ENCODE assay signal across 8 cellular contexts in the genomic region with DNA sequence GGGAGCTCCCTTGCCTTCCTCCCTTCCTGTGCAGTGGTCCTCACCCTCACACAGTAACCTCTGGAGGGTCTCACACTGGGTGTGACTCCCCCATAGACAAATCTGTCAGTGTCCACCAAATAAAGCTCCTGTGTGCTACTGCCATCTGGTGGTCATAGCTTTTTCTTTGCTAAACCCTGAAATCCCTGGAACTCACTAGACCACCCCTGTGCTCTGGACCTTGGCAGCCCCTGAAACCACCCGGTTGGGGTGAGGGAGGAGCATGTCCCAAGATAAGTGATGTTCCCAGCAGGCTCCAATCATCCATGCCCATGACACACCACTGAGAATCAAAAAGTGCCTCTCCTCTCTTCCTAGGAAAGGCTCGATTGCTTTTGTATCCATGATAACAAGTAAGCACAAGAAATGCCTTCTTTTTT. TPM values are rescaled to one million over a fixed set of nuclear protein-coding genes. Genes with fewer than 3 reads are reported as not detected.
DNase-seq lines count a peak whose midpoint lies in the region; ATAC-seq and TF ChIP-seq lines count a peak whose summit lies in the region.

No MANE protein-coding gene starts in this region.

- ATAC-seq in omental fat pad (ENCODE audit: low FRiP score): peak; percentile 75
- no peak for ATAC-seq in HG02884 (IDR thresholded peaks at IDR 0.05; ENCODE audit: unreplicated experiment)
- no peak for ATAC-seq in GM18907 (IDR thresholded peaks at IDR 0.05; ENCODE audit: unreplicated experiment)

- H3K4me3 ChIP-seq in CD4-positive, alpha-beta memory T cell (ENCODE audit: low read length in 2 of 2): no peak overlapping the region

- H3K4me1 ChIP-seq in CD4-positive, alpha-beta memory T cell (ENCODE audit: insufficient read depth, low read length): no peaks in the 10 kb centered on the region

- no peaks in the 10 kb centered on the region for H3K36me3 Mint-ChIP-seq in CD4-positive, alpha-beta memory T cell
- H3K36me3 Mint-ChIP-seq in HFFc6 (ENCODE audit: low read depth): peaks cover 4% of the 10 kb centered on the region; the same call in 1 of the 2 replicates
- no peaks in the 10 kb centered on the region for H3K36me3 Mint-ChIP-seq in activated T-helper 2 cell treated with anti-CD3 and anti-CD28 coated beads, Interferon-gamma antibody, Interleukin-2, Interleukin-4, amounts not matched to agents 10 μg/mL and 5 μg/mL and 100 μg/mL, durations not matched to agents 14 hours and 24 hours and 36 hours (ENCODE audit: low read depth)

- H3K9me3 Mint-ChIP-seq in CD4-positive, alpha-beta memory T cell: no peaks in the 10 kb centered on the region
- no peaks in the 10 kb centered on the region for H3K9me3 Mint-ChIP-seq in HFFc6
- no peaks in the 10 kb centered on the region for H3K9me3 Mint-ChIP-seq in activated T-helper 2 cell treated with anti-CD3 and anti-CD28 coated beads, Interferon-gamma antibody, Interleukin-2, Interleukin-4, amounts not matched to agents 10 μg/mL and 5 μg/mL and 100 μg/mL, durations not matched to agents 14 hours and 24 hours and 36 hours

- intact Hi-C loops in CD4-positive, alpha-beta memory T cell (cut with micrococcal nuclease): loop anchor here (1.0 kb wide), 4 partner anchors 47 to 196 kb away; partner anchors contain the start of gene CA11
- intact Hi-C loops in activated T-helper 2 cell treated with anti-CD3 and anti-CD28 coated beads, Interferon-gamma antibody, Interleukin-2, Interleukin-4, amounts not matched to agents 10 μg/mL and 5 μg/mL and 100 μg/mL, durations not matched to agents 14 hours and 24 hours and 36 hours (cut with micrococcal nuclease): loop anchor here (1.0 to 2.0 kb wide), 2 partner anchors 54 to 196 kb away; partner anchors contain the start of gene CA11

- CTCF ChIA-PET in CD4-positive, alpha-beta memory T cell (lab: Charles Lee; ENCODE audit: partially characterized antibody): interaction anchor here (0.5 to 6.7 kb wide), 43 partner anchors 9 to 488 kb away, joined by 3 to 140 read pairs (median 4); partner anchors contain the start of genes BCAT2, CA11, DHDH and NUCB1

- no peak overlapping the region for H3K27ac Mint-ChIP-seq in CD4-positive, alpha-beta memory T cell
- peak overlapping the region; percentile 8; the same call in 1 of the 2 replicates for H3K27ac Mint-ChIP-seq in HFFc6
- H3K27ac Mint-ChIP-seq in activated T-helper 2 cell treated with anti-CD3 and anti-CD28 coated beads, Interferon-gamma antibody, Interleukin-2, Interleukin-4, amounts not matched to agents 10 μg/mL and 5 μg/mL and 100 μg/mL, durations not matched to agents 14 hours and 24 hours and 36 hours: no peak overlapping the region

- H3K9me3 ChIP-seq in CD4-positive, alpha-beta memory T cell (ENCODE audit: control insufficient read depth in 1 of 2, low read length in 2 of 2): no peaks in the 10 kb centered on the region

- H3K36me3 ChIP-seq in CD4-positive, alpha-beta memory T cell (ENCODE audit: insufficient read depth, low read length): no peaks in the 10 kb centered on the region

- TF ChIP-seq CTCF in HFFc6 (IDR thresholded peaks at IDR 0.05): peak; percentile 93
- peak in 1 of 3 donors; percentile 85 for TF ChIP-seq CTCF in omental fat pad (IDR thresholded peaks at IDR 0.05)

- H3K27me3 ChIP-seq in CD4-positive, alpha-beta memory T cell (ENCODE audit: insufficient read depth, low read length): no peaks in the 10 kb centered on the region

- H3K4me3 Mint-ChIP-seq in CD4-positive, alpha-beta memory T cell: peak overlapping the region in 1 of 8 donors; percentile 33
- no peak overlapping the region for H3K4me3 Mint-ChIP-seq in HFFc6
- no peak overlapping the region for H3K4me3 Mint-ChIP-seq in activated T-helper 2 cell treated with anti-CD3 and anti-CD28 coated beads, Interferon-gamma antibody, Interleukin-2, Interleukin-4, amounts not matched to agents 10 μg/mL and 5 μg/mL and 100 μg/mL, durations not matched to agents 14 hours and 24 hours and 36 hours (ENCODE audit: low read depth)

- H3K27me3 Mint-ChIP-seq in CD4-positive, alpha-beta memory T cell: no peaks in the 10 kb centered on the region
- H3K27me3 Mint-ChIP-seq in HFFc6 (ENCODE audit: insufficient read depth): peaks cover 2% of the 10 kb centered on the region; the same call in 1 of the 2 replicates
- peaks cover under 1% of the 10 kb centered on the region for H3K27me3 Mint-ChIP-seq in activated T-helper 2 cell treated with anti-CD3 and anti-CD28 coated beads, Interferon-gamma antibody, Interleukin-2, Interleukin-4, amounts not matched to agents 10 μg/mL and 5 μg/mL and 100 μg/mL, durations not matched to agents 14 hours and 24 hours and 36 hours (ENCODE audit: low read depth)

- peak; percentile 42 to 60 (median 55) for DNase-seq in CD4-positive, alpha-beta memory T cell
- DNase-seq in HFFc6: peak; percentile 47
- peak; percentile 29 for DNase-seq in NOMO-1 treated with DMSO at 0.1 percent for 48 hours (lab: John Stamatoyannopoulos, UW; ENCODE audit: unreplicated experiment)
- DNase-seq in activated T-helper 2 cell treated with anti-CD3 and anti-CD28 coated beads, Interferon-gamma antibody, Interleukin-2, Interleukin-4, amounts not matched to agents 10 μg/mL and 5 μg/mL and 100 μg/mL, durations not matched to agents 14 hours and 24 hours and 36 hours (ENCODE audit: low spot score): peak; percentile 24
- peak; percentile 50 for DNase-seq in foreskin melanocyte
- DNase-seq in omental fat pad (ENCODE audit: low spot score): no peak

- peaks cover 0 to 4% (median 2%) of the 10 kb centered on the region in 4 donors for H3K4me1 Mint-ChIP-seq in CD4-positive, alpha-beta memory T cell
- H3K4me1 Mint-ChIP-seq in HFFc6 (ENCODE audit: low read depth): no peaks in the 10 kb centered on the region
- H3K4me1 Mint-ChIP-seq in activated T-helper 2 cell treated with anti-CD3 and anti-CD28 coated beads, Interferon-gamma antibody, Interleukin-2, Interleukin-4, amounts not matched to agents 10 μg/mL and 5 μg/mL and 100 μg/mL, durations not matched to agents 14 hours and 24 hours and 36 hours (ENCODE audit: low read depth): no peaks in the 10 kb centered on the region

- no peak overlapping the region for H3K27ac ChIP-seq in CD4-positive, alpha-beta memory T cell (ENCODE audit: low read depth, low read length)

- POLR2A ChIA-PET in CD4-positive, alpha-beta memory T cell (lab: Charles Lee; ENCODE audit: partially characterized antibody): interaction anchor here (0.7 to 2.8 kb wide), 10 partner anchors 25 to 198 kb away, joined by 3 to 12 read pairs (median 4); partner anchors contain the start of gene FTL

RNA-seq across cellular contexts. Expression of gene HSD17B14, which starts 6.5 kb away (rescaled TPM):
- under 1 TPM; 0.35 to 0.75 TPM for total RNA-seq in CD4-positive, alpha-beta memory T cell
- polyA plus RNA-seq in CD4-positive, alpha-beta memory T cell: 1 to 10 TPM in 1 of 2 donors, under 1 TPM in 1; 0.32 to 1.1 TPM
- 1 to 10 TPM; 2.9 to 10.0 (median 8.9) TPM for total RNA-seq in HFFc6 (2021; fragmentation: NEBNext Ultra II Directional; extraction: Animal tissue kit (Norgen Biotek cat#: 25700))
- 0.57 and 0.89 TPM in 2 replicates for total RNA-seq in activated T-helper 2 cell treated with anti-CD3 and anti-CD28 coated beads, Interferon-gamma antibody, Interleukin-2, Interleukin-4, amounts not matched to agents 10 μg/mL and 5 μg/mL and 100 μg/mL, durations not matched to agents 14 hours and 24 hours and 36 hours
- total RNA-seq in omental fat pad: 10 to 100 TPM; 11.0 to 19.3 (median 13.0) TPM

RNA-seq across cellular contexts. Expression of gene PLEKHA4, which starts 25.7 kb away (rescaled TPM):
- total RNA-seq in CD4-positive, alpha-beta memory T cell: 1 to 10 TPM; 2.8 to 6.6 TPM
- 1 to 10 TPM; 2.3 to 7.5 TPM for polyA plus RNA-seq in CD4-positive, alpha-beta memory T cell
- 10 to 100 TPM in 4 of 6 experiments, 1 to 10 TPM in 2; 7.7 to 15.1 (median 13.2) TPM for total RNA-seq in HFFc6 (2021; fragmentation: NEBNext Ultra II Directional; extraction: Animal tissue kit (Norgen Biotek cat#: 25700))
- total RNA-seq in activated T-helper 2 cell treated with anti-CD3 and anti-CD28 coated beads, Interferon-gamma antibody, Interleukin-2, Interleukin-4, amounts not matched to agents 10 μg/mL and 5 μg/mL and 100 μg/mL, durations not matched to agents 14 hours and 24 hours and 36 hours: 1.6 and 2.2 TPM in 2 replicates
- total RNA-seq in omental fat pad: 10 to 100 TPM in 3 of 4 donors, 1 to 10 TPM in 1; 7.3 to 18.7 (median 14.9) TPM

RNA-seq across cellular contexts. Expression of gene PPP1R15A, which starts 29.5 kb away (rescaled TPM):
- total RNA-seq in CD4-positive, alpha-beta memory T cell: 10 to 100 TPM; 67.0 to 69.8 TPM
- polyA plus RNA-seq in CD4-positive, alpha-beta memory T cell: 10 to 100 TPM; 79.6 to 83.3 TPM
- 10 to 100 TPM; 70.2 to 97.3 (median 89.6) TPM for total RNA-seq in HFFc6 (2021; fragmentation: NEBNext Ultra II Directional; extraction: Animal tissue kit (Norgen Biotek cat#: 25700))
- total RNA-seq in activated T-helper 2 cell treated with anti-CD3 and anti-CD28 coated beads, Interferon-gamma antibody, Interleukin-2, Interleukin-4, amounts not matched to agents 10 μg/mL and 5 μg/mL and 100 μg/mL, durations not matched to agents 14 hours and 24 hours and 36 hours: 30.8 and 31.8 TPM in 2 replicates
- 100 to 1,000 TPM; 105 to 282 (median 176) TPM for total RNA-seq in omental fat pad

RNA-seq across cellular contexts. Expression of gene BCAT2, which starts 31.9 kb away (rescaled TPM):
- 10 to 100 TPM; 25.9 to 30.1 TPM for total RNA-seq in CD4-positive, alpha-beta memory T cell
- polyA plus RNA-seq in CD4-positive, alpha-beta memory T cell: 10 to 100 TPM; 19.0 to 28.8 TPM
- total RNA-seq in HFFc6 (2021; fragmentation: NEBNext Ultra II Directional; extraction: Animal tissue kit (Norgen Biotek cat#: 25700)): 10 to 100 TPM; 31.3 to 41.2 (median 34.0) TPM
- total RNA-seq in activated T-helper 2 cell treated with anti-CD3 and anti-CD28 coated beads, Interferon-gamma antibody, Interleukin-2, Interleukin-4, amounts not matched to agents 10 μg/mL and 5 μg/mL and 100 μg/mL, durations not matched to agents 14 hours and 24 hours and 36 hours: 87.9 and 88.9 TPM in 2 replicates
- 10 to 100 TPM; 20.5 to 65.3 (median 37.2) TPM for total RNA-seq in omental fat pad

RNA-seq across cellular contexts. Expression of gene TULP2, which starts 55.8 kb away (rescaled TPM):
- total RNA-seq in CD4-positive, alpha-beta memory T cell: not detected
- polyA plus RNA-seq in CD4-positive, alpha-beta memory T cell: not detected
- total RNA-seq in HFFc6 (2021; fragmentation: NEBNext Ultra II Directional; extraction: Animal tissue kit (Norgen Biotek cat#: 25700)): under 1 TPM in 1 of 6 experiments, not detected in 5; 0.38 TPM
- not detected in 2 replicates for total RNA-seq in activated T-helper 2 cell treated with anti-CD3 and anti-CD28 coated beads, Interferon-gamma antibody, Interleukin-2, Interleukin-4, amounts not matched to agents 10 μg/mL and 5 μg/mL and 100 μg/mL, durations not matched to agents 14 hours and 24 hours and 36 hours
- not detected for total RNA-seq in omental fat pad
